ENCODE assay signal across 23 cellular contexts in the genomic region with DNA sequence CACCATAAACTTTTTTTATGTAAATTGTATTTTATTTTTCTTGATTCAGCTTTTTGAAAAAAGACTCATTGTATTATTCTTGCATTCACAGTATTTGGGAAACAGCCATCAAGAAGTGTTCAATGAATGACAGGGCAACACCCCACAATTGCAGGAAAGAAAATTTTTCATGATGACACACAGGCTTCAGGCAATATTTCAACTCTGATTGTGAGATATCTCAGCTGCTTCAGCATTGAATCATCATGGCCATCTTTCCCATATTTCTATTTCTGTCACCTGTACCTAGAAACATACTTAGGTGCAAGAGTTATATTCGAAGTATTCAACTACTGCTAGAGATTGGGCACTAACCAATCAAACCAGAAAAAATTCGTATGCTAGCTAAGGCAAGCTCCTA.
DNase-seq lines count a peak whose midpoint lies in the region; ATAC-seq, FAIRE-seq and TF ChIP-seq lines count a peak whose summit lies in the region.
"Had no signal": no experiment of that assay in that cellular context is flagged by ENCODE, and none has a peak within 500 bp of the region (broad histone marks: within the 10 kb centered on the region; RNA-seq: fewer than 3 reads in every experiment).

No MANE protein-coding gene starts in this region.

- no peak overlapping the region for H3K4me2 ChIP-seq in Loucy (ENCODE audit: low read depth, low read length, poor library complexity, severe bottlenecking)
- peak overlapping the region; percentile 76 for H3K4me2 ChIP-seq in keratinocyte (ENCODE audit: control insufficient read depth, extremely low read depth, insufficient read depth, low read depth, low read length)

- no peaks in the 10 kb centered on the region for H3K36me3 ChIP-seq in Loucy (ENCODE audit: insufficient read depth, low read length)
- H3K36me3 ChIP-seq in keratinocyte (ENCODE audit: control insufficient read depth in 2 of 2, extremely low read depth in 1 of 2, insufficient read depth in 2 of 2, low read length in 2 of 2) = no peaks in the 10 kb centered on the region
- H3K36me3 ChIP-seq: esophagus muscularis mucosa, gastrocnemius medialis had no signal

- peak overlapping the region; percentile 87 for H3K27ac ChIP-seq in keratinocyte (ENCODE audit: control insufficient read depth, insufficient read depth, low read length)
- H3K27ac ChIP-seq: esophagus muscularis mucosa, gastrocnemius medialis had no signal

- H3K4me1 ChIP-seq in Loucy (ENCODE audit: insufficient read depth, low read length, poor library complexity, severe bottlenecking) = peaks cover 25% of the 10 kb centered on the region
- H3K4me1 ChIP-seq in keratinocyte (ENCODE audit: control insufficient read depth, extremely low read depth, insufficient read depth, low read length) = peaks cover 22% of the 10 kb centered on the region
- H3K4me1 ChIP-seq: gastrocnemius medialis had no signal

- no peaks in the 10 kb centered on the region for H4K20me1 ChIP-seq in Loucy (ENCODE audit: insufficient read depth, low read length, poor library complexity, severe bottlenecking)
- no peaks in the 10 kb centered on the region for H4K20me1 ChIP-seq in keratinocyte (ENCODE audit: control insufficient read depth, extremely low read depth, insufficient read depth, low read length)

- H3K79me2 ChIP-seq in Loucy (ENCODE audit: insufficient read depth, low read length) (no peaks in the 10 kb centered on the region), keratinocyte (ENCODE audit: control insufficient read depth, insufficient read depth, low read length) (no peaks in the 10 kb centered on the region)

- no peaks in the 10 kb centered on the region for H3F3A ChIP-seq in Loucy (ENCODE audit: low read depth)

- in situ Hi-C loops in ACHN (cut with HindIII; ENCODE audit: low pct_ligation_motif_present, low pct_unique_long_range_greater_than_20kb, low sequenced_read_pairs) = no loop called here

- DNase-seq in ACHN (peak; percentile 65), SW 1271 (lab: John Stamatoyannopoulos, UW) (peak; percentile 57 to 85), keratinocyte (ENCODE audit: low read depth, low spot score) (peak; percentile 53), NCI-H1105 (lab: John Stamatoyannopoulos, UW) (no peak), DMS53 (lab: John Stamatoyannopoulos, UW) (no peak)
- DNase-seq: activated CD4-positive, CD25-positive, alpha-beta regulatory T cell treated with anti-CD3 and anti-CD28 coated beads, Interleukin-2, amount 50 U/mL, for 72 hours; activated CD8-positive, alpha-beta T cell treated with anti-CD3 and anti-CD28 coated beads, Interleukin-2, amount 10 ng/mL, durations not matched to agents 7 days and 5 days; activated gamma-delta T cell; activated T-cell treated with anti-CD3 and anti-CD28 coated beads for 4 hours; effector CD8-positive, alpha-beta T cell; gastrocnemius medialis; HCEC 1CT; hypothalamus; NCI-H2029 treated with DMSO at 0.1 percent for 48 hours; NCI-H82; stimulated activated CD4-positive, alpha-beta T cell treated with anti-CD3 and anti-CD28 coated beads, Interleukin-15, amount 100 ng/mL, for 24 hours had no signal

- no peak overlapping the region for H3K9ac ChIP-seq in Loucy (ENCODE audit: low read depth, low read length, poor library complexity, severe bottlenecking)
- peak overlapping the region; percentile 13 for H3K9ac ChIP-seq in keratinocyte (ENCODE audit: control insufficient read depth, extremely low read depth, insufficient read depth, low read length)

- no peaks in the 10 kb centered on the region for H3K9me1 ChIP-seq in keratinocyte (ENCODE audit: control insufficient read depth, extremely low read depth, insufficient read depth, low read length)

- dilution Hi-C loops in keratinocyte (cut with MboI; ENCODE audit: extremely low pct_ligation_motif_present, low sequenced_read_pairs) = no loop called here

- no peaks in the 10 kb centered on the region for H3K27me3 ChIP-seq in Loucy (ENCODE audit: insufficient read depth, low read length, poor library complexity, severe bottlenecking)
- no peaks in the 10 kb centered on the region for H3K27me3 ChIP-seq in keratinocyte (ENCODE audit: control insufficient read depth, extremely low read depth, insufficient read depth, low read length)
- H3K27me3 ChIP-seq: esophagus muscularis mucosa, gastrocnemius medialis had no signal

- no peak for ATAC-seq in GM19328 (IDR thresholded peaks at IDR 0.05; ENCODE audit: unreplicated experiment)
- no peak for ATAC-seq in GM19467 (IDR thresholded peaks at IDR 0.05; ENCODE audit: unreplicated experiment)
- ATAC-seq: activated CD8-positive, alpha-beta T cell treated with anti-CD3 and anti-CD28 coated beads, Interleukin-2, amount 10 ng/mL, durations not matched to agents 7 days and 5 days; gastrocnemius medialis; sciatic nerve had no signal

- H3K9me3 ChIP-seq in Loucy (ENCODE audit: insufficient read depth, low read depth, low read length) (no peaks in the 10 kb centered on the region), keratinocyte (ENCODE audit: control insufficient read depth, low read depth, low read length) (no peaks in the 10 kb centered on the region)
- H3K9me3 ChIP-seq: esophagus muscularis mucosa, gastrocnemius medialis had no signal

- TF ChIP-seq CTCF in Loucy (conservative IDR thresholded peaks at IDR 0.05; ENCODE audit: low read length) (no peak), keratinocyte (optimal IDR thresholded peaks at IDR 0.05 in 1 of 3, IDR thresholded peaks at IDR 0.05 in 1 of 3, conservative IDR thresholded peaks at IDR 0.05 in 1 of 3; ENCODE audit: extremely low read depth in 1 of 3, insufficient read depth in 2 of 3, low read length in 3 of 3) (no peak)

- FAIRE-seq in keratinocyte (lab: Jason Lieb, UNC) = peak; percentile 93
- FAIRE-seq: A204.1 had no signal

- H3K4me3 ChIP-seq in Loucy (ENCODE audit: low read length, poor library complexity, severe bottlenecking) = no peak overlapping the region
- H3K4me3 ChIP-seq in keratinocyte (ENCODE audit: control insufficient read depth in 2 of 3, extremely low read depth in 1 of 3, insufficient read depth in 2 of 3, low read depth in 1 of 3, low read length in 3 of 3) = peak overlapping the region in 2 of 3 experiments; percentile 31 to 40
- H3K4me3 ChIP-seq: esophagus muscularis mucosa, gastrocnemius medialis, lung had no signal

- no peaks in the 10 kb centered on the region for H3K9me2 ChIP-seq in Loucy (replicated peaks; ENCODE audit: low read depth, low read length)

- 0 out of 2 replicates have a peak overlapping the region, but pooled peaks have one; percentile 18 for H2AFZ ChIP-seq in Loucy (ENCODE audit: low read length)
- no peak overlapping the region for H2AFZ ChIP-seq in keratinocyte (ENCODE audit: control insufficient read depth, low read length)

Comparison
In these comparisons a context has a peak if more than half of its experiments do, and no peak if none do; other contexts are left out.
1. DNase-seq: peak in ACHN (single experiment), SW 1271 (2 of 2) and keratinocyte (single experiment); none in NCI-H1105 (single experiment) and DMS53 (single experiment).